1 cellular context compared by ENCODE assay signal in genomic region chr3:18394384-18394995, GRCh38.
TF ChIP-seq lines count a peak whose summit lies in the region.

No MANE protein-coding gene starts in this region.

TF ChIP-seq in HepG2, 621 proteins besides CTCF, POLR2A, EP300 and RAD21 (continued from another document):
- TF ChIP-seq PITX1 (CRISPR knock-in tag; IDR thresholded peaks at IDR 0.05) (no peak), ZNF549 (CRISPR knock-in tag; IDR thresholded peaks at IDR 0.05) (no peak), TEAD3 (CRISPR knock-in tag; optimal IDR thresholded peaks at IDR 0.05; ENCODE audit: borderline replicate concordance) (no peak), MYNN (CRISPR knock-in tag; IDR thresholded peaks at IDR 0.05; ENCODE audit: low read depth) (no peak), ZNF616 (CRISPR knock-in tag; IDR thresholded peaks at IDR 0.05; ENCODE audit: low read depth) (no peak), ZNF207 (IDR thresholded peaks at IDR 0.05; ENCODE audit: borderline replicate concordance) (no peak), RCOR2 (CRISPR knock-in tag; IDR thresholded peaks at IDR 0.05) (no peak), ZUFSP (CRISPR knock-in tag; IDR thresholded peaks at IDR 0.05; ENCODE audit: borderline replicate concordance) (no peak), PBX2 (CRISPR knock-in tag; IDR thresholded peaks at IDR 0.05) (no peak)
